Comparison of ENCODE assay signal across 8 cellular contexts in genomic region chr6:13229205-13230085, GRCh38.
A peak's percentile ranks its signal among the peaks of the same experiment; 100 is the strongest.
DNase-seq lines count a peak whose midpoint lies in the region; ATAC-seq and TF ChIP-seq lines count a peak whose summit lies in the region.

No MANE protein-coding gene starts in this region.

- no peaks in the 10 kb centered on the region for H3K9me3 ChIP-seq in thyroid gland

- intact Hi-C loops in thyroid gland (cut with DNase I), result no loop called here

- ATAC-seq in GM21423 (IDR thresholded peaks at IDR 0.05; ENCODE audit: unreplicated experiment), result peak; percentile 90
- peak; percentile 81 for ATAC-seq in HG03575 (IDR thresholded peaks at IDR 0.05; ENCODE audit: extremely low read depth, insufficient number of reproducible peaks, low FRiP score, unreplicated experiment)

- no peaks in the 10 kb centered on the region for H3K36me3 ChIP-seq in thyroid gland

- peak in 3 of 6 experiments; percentile 17 to 36 (median 31) for TF ChIP-seq CTCF in thyroid gland (IDR thresholded peaks at IDR 0.05)

- no peak overlapping the region for H3K4me3 ChIP-seq in thyroid gland (replicated peaks in 1 of 3)

- DNase-seq in NCI-H1436 (lab: John Stamatoyannopoulos, UW) (peak; percentile 26), NCI-H1436 treated with DMSO at 0.1 percent for 48 hours (lab: John Stamatoyannopoulos, UW) (no peak), astrocyte of the hippocampus (ENCODE audit: low read depth, low spot score) (peak; percentile 6), thyroid gland (peak; percentile 28 to 42), MV-4-11 (lab: John Stamatoyannopoulos, UW) (no peak)
- no peak for DNase-seq in activated effector memory CD4-positive, alpha-beta T cell treated with Interleukin-2 at 50 U/mL for 16 hours

- no peak for TF ChIP-seq POLR2A in thyroid gland (IDR thresholded peaks at IDR 0.05)

- no peaks in the 10 kb centered on the region for H3K27me3 ChIP-seq in thyroid gland

- no peak overlapping the region for H3K27ac ChIP-seq in thyroid gland

- H3K4me1 ChIP-seq in thyroid gland, result no peaks in the 10 kb centered on the region

- WGBS in thyroid gland, 2 donors, result 70 to 71% methylated on average over 9 of the region's 9 CpGs

Comparison
In these comparisons a context has a peak if more than half of its experiments do, and no peak if none do; other contexts are left out.
1. DNase-seq: peak in NCI-H1436 (single experiment), astrocyte of the hippocampus (single experiment) and thyroid gland (2 of 2); none in NCI-H1436 treated with DMSO at 0.1 percent for 48 hours (single experiment), MV-4-11 (single experiment) and activated effector memory CD4-positive, alpha-beta T cell treated with Interleukin-2 at 50 U/mL for 16 hours (single experiment).